In the genomic region with DNA sequence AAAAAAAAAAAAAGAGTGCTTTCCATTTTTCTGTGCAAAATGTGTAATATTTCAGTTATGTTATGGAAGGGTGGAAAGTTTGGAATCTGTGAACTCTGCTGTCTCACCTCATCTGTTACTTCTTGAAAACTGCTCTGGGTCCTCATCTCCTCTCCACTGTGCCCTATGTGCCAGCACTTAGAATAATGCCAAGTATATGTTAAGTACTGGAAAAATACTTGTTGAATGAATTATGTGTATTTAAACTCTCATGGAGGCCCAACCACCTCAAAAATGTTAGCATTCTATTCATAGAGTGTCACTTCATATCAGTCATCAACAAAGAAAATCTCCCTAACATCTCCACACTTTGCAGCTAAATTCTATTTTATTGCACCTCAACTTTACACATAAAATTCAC, we compare ENCODE assay signal across 14 cellular contexts. TPM values are rescaled to one million over a fixed set of nuclear protein-coding genes. Genes with fewer than 3 reads are reported as not detected.
DNase-seq lines count a peak whose midpoint lies in the region; ATAC-seq and TF ChIP-seq lines count a peak whose summit lies in the region.
"Had no signal": no experiment of that assay in that cellular context is flagged by ENCODE, and none has a peak within 500 bp of the region (broad histone marks: within the 10 kb centered on the region; RNA-seq: fewer than 3 reads in every experiment).

No MANE protein-coding gene starts in this region.

- H3K4me1 ChIP-seq in SJSA1 (replicated peaks) (peaks cover 10% of the 10 kb centered on the region), upper lobe of left lung (peaks cover 0 to 47% (median 11%) of the 10 kb centered on the region in 4 donors)
- H3K4me1 ChIP-seq: thyroid gland had no signal

- no peak for TF ChIP-seq POLR2A in upper lobe of left lung (IDR thresholded peaks at IDR 0.05)

- H3K27ac ChIP-seq in SJSA1 (peak overlapping the region; percentile 0; the same call in 1 of the 2 replicates), upper lobe of left lung (peak overlapping the region; percentile 44 to 64 (median 52))
- H3K27ac ChIP-seq: spleen, thyroid gland had no signal

- H3K27me3 ChIP-seq in SJSA1 (replicated peaks) (no peaks in the 10 kb centered on the region), upper lobe of left lung (no peaks in the 10 kb centered on the region)
- H3K27me3 ChIP-seq: spleen, thyroid gland had no signal

- DNase-seq in SJSA1 (ENCODE audit: low read depth in 1 of 2, low spot score in 2 of 2), result peak in 1 of 2 experiments; percentile 10
- no peak for DNase-seq in upper lobe of left lung
- no peak for DNase-seq in medulla oblongata (ENCODE audit: extremely low spot score)
- DNase-seq in central memory CD4-positive, alpha-beta T cell, result no peak
- no peak for DNase-seq in EL
- DNase-seq in activated CD4-positive, alpha-beta T cell treated with anti-CD3 and anti-CD28 coated beads, Interleukin-2, amount 50 U/mL, for 48 hours, result no peak
- DNase-seq: effector CD8-positive, alpha-beta T cell; GOT3; NCI-H2081; NCI-H510A treated with DMSO at 0.1 percent for 48 hours; spleen had no signal

- ATAC-seq in GM18907 (IDR thresholded peaks at IDR 0.05; ENCODE audit: unreplicated experiment) (peak; percentile 6), HG02870 (IDR thresholded peaks at IDR 0.05; ENCODE audit: unreplicated experiment) (peak; percentile 11), upper lobe of left lung (ENCODE audit: low FRiP score in 2 of 2) (peak; percentile 34 to 78)

- no peak for TF ChIP-seq CTCF in upper lobe of left lung (IDR thresholded peaks at IDR 0.05)

- peak in 2 of 4 donors; percentile 6 to 85 for TF ChIP-seq EP300 in upper lobe of left lung (IDR thresholded peaks at IDR 0.05)

- no peak overlapping the region for H3K4me3 ChIP-seq in SJSA1
- no peak overlapping the region for H3K4me3 ChIP-seq in upper lobe of left lung
- H3K4me3 ChIP-seq: spleen, thyroid gland had no signal

- H3K9me3 ChIP-seq in SJSA1 (replicated peaks) (no peaks in the 10 kb centered on the region), upper lobe of left lung (no peaks in the 10 kb centered on the region)
- H3K9me3 ChIP-seq: spleen, thyroid gland had no signal

- H3K36me3 ChIP-seq in SJSA1 (no peaks in the 10 kb centered on the region), upper lobe of left lung (peaks cover 0 to 15% (median 3%) of the 10 kb centered on the region in 4 donors)
- H3K36me3 ChIP-seq: thyroid gland had no signal

RNA-seq across cellular contexts. Expression of a gene that starts 46.0 kb away (rescaled TPM):
- 30.1 and 39.0 TPM in 2 replicates for total RNA-seq in SJSA1 (2014; rRNA removed; shearing (Covaris generic))
- 100 to 1,000 TPM; 218 to 627 (median 317) TPM for total RNA-seq in upper lobe of left lung

Comparison
In these comparisons a context has a peak if more than half of its experiments do, and no peak if none do; other contexts are left out.
1. ATAC-seq: peak in every context shown above with its lines; median percentile 56 in upper lobe of left lung; 11 in HG02870; 6 in GM18907.